Comparison of ENCODE assay signal across 8 cellular contexts in genomic region chr1:211328866-211329265, GRCh38. TPM values are rescaled to one million over a fixed set of nuclear protein-coding genes. Genes with fewer than 3 reads are reported as not detected.
A peak's percentile ranks its signal among the peaks of the same experiment; 100 is the strongest.
DNase-seq lines count a peak whose midpoint lies in the region; ATAC-seq and TF ChIP-seq lines count a peak whose summit lies in the region.

No MANE protein-coding gene starts in this region.

- TF ChIP-seq POLR2A in esophagus squamous epithelium (IDR thresholded peaks at IDR 0.05) (no peak), stomach (IDR thresholded peaks at IDR 0.05) (no peak)

- intact Hi-C loops in activated naive CD4-positive, alpha-beta T cell treated with anti-CD3 and anti-CD28 coated beads for 36 hours (cut with micrococcal nuclease), result loop anchor here (5.0 to 10.0 kb wide), 2 partner anchors 348 to 606 kb away; partner anchors contain the start of gene NEK2
- intact Hi-C loops in esophagus squamous epithelium (cut with DNase I) (loop anchor here (10.0 kb wide), 2 partner anchors 146 to 326 kb away; no protein-coding TSS in a partner anchor), stomach (cut with DNase I; ENCODE audit: low total_unique reads) (loop anchor here (10.0 kb wide), 1 partner anchor 146 kb away; no protein-coding TSS in a partner anchor)

- H3K27ac ChIP-seq in esophagus squamous epithelium (peak overlapping the region in 3 of 4 donors; percentile 87 to 90 (median 88)), stomach (peak overlapping the region in 4 of 5 donors; percentile 4 to 93 (median 88))

- H3K27ac Mint-ChIP-seq in activated naive CD4-positive, alpha-beta T cell treated with anti-CD3 and anti-CD28 coated beads for 36 hours, result peak overlapping the region; percentile 67
- H3K27ac Mint-ChIP-seq in T-helper 2 cell treated with Interferon-gamma antibody and Interleukin-4, amounts not matched to agents 5 μg/mL and 100 μg/mL, for 36 hours, result peak overlapping the region; percentile 93

- H3K27me3 ChIP-seq in esophagus squamous epithelium (no peaks in the 10 kb centered on the region), stomach (no peaks in the 10 kb centered on the region)

- H3K36me3 Mint-ChIP-seq in activated naive CD4-positive, alpha-beta T cell treated with anti-CD3 and anti-CD28 coated beads for 36 hours (ENCODE audit: low read depth), result no peaks in the 10 kb centered on the region
- H3K36me3 Mint-ChIP-seq in T-helper 2 cell treated with Interferon-gamma antibody and Interleukin-4, amounts not matched to agents 5 μg/mL and 100 μg/mL, for 36 hours (ENCODE audit: low read depth), result peaks cover 30% of the 10 kb centered on the region

- no peaks in the 10 kb centered on the region for H3K27me3 Mint-ChIP-seq in activated naive CD4-positive, alpha-beta T cell treated with anti-CD3 and anti-CD28 coated beads for 36 hours (ENCODE audit: low read depth)
- H3K27me3 Mint-ChIP-seq in T-helper 2 cell treated with Interferon-gamma antibody and Interleukin-4, amounts not matched to agents 5 μg/mL and 100 μg/mL, for 36 hours (ENCODE audit: low read depth), result no peaks in the 10 kb centered on the region

- CTCF ChIA-PET in activated naive CD4-positive, alpha-beta T cell treated with anti-CD3 and anti-CD28 coated beads for 36 hours (lab: Charles Lee), result interaction anchor here (0.6 to 3.0 kb wide), 7 partner anchors 12 to 186 kb away, joined by 4 to 19 read pairs (median 4); no protein-coding TSS in a partner anchor

- 73 to 79% methylated on average over 3 to 4 of the region's 4 CpGs for WGBS in esophagus squamous epithelium, 2 donors
- WGBS in stomach, 5 donors, result 61 to 77% (median 72%) methylated on average over 4 of the region's 4 CpGs

- peak overlapping the region; percentile 86 for H3K4me3 Mint-ChIP-seq in activated naive CD4-positive, alpha-beta T cell treated with anti-CD3 and anti-CD28 coated beads for 36 hours
- peak overlapping the region; percentile 93 for H3K4me3 Mint-ChIP-seq in T-helper 2 cell treated with Interferon-gamma antibody and Interleukin-4, amounts not matched to agents 5 μg/mL and 100 μg/mL, for 36 hours

- H3K4me1 Mint-ChIP-seq in activated naive CD4-positive, alpha-beta T cell treated with anti-CD3 and anti-CD28 coated beads for 36 hours (ENCODE audit: low read depth), result peaks cover 76% of the 10 kb centered on the region
- peaks cover 73% of the 10 kb centered on the region for H3K4me1 Mint-ChIP-seq in T-helper 2 cell treated with Interferon-gamma antibody and Interleukin-4, amounts not matched to agents 5 μg/mL and 100 μg/mL, for 36 hours (ENCODE audit: low read depth)

- TF ChIP-seq CTCF in esophagus squamous epithelium (IDR thresholded peaks at IDR 0.05) (no peak), stomach (IDR thresholded peaks at IDR 0.05) (no peak)

- no peaks in the 10 kb centered on the region for H3K9me3 Mint-ChIP-seq in activated naive CD4-positive, alpha-beta T cell treated with anti-CD3 and anti-CD28 coated beads for 36 hours
- no peaks in the 10 kb centered on the region for H3K9me3 Mint-ChIP-seq in T-helper 2 cell treated with Interferon-gamma antibody and Interleukin-4, amounts not matched to agents 5 μg/mL and 100 μg/mL, for 36 hours

- H3K36me3 ChIP-seq in esophagus squamous epithelium (no peaks in the 10 kb centered on the region), stomach (no peaks in the 10 kb centered on the region)

- no peak for TF ChIP-seq EP300 in stomach (IDR thresholded peaks at IDR 0.05)

- H3K9me3 ChIP-seq in esophagus squamous epithelium (no peaks in the 10 kb centered on the region), stomach (no peaks in the 10 kb centered on the region)

- H3K4me3 ChIP-seq in esophagus squamous epithelium (peak overlapping the region in 2 of 4 donors; percentile 84 to 85), stomach (peak overlapping the region in 3 of 4 donors; percentile 11 to 86 (median 80))

- no peak for DNase-seq in activated naive CD4-positive, alpha-beta T cell treated with anti-CD3 and anti-CD28 coated beads for 36 hours
- no peak for DNase-seq in activated naive CD4-positive, alpha-beta T cell treated with Interleukin-2 at 50 U/mL for 16 hours
- DNase-seq in T-helper 2 cell treated with Interferon-gamma antibody and Interleukin-4, amounts not matched to agents 5 μg/mL and 100 μg/mL, for 36 hours (ENCODE audit: low spot score), result no peak
- no peak for DNase-seq in esophagus squamous epithelium (lab: John Stamatoyannopoulos, UW)
- no peak for DNase-seq in stomach
- DNase-seq in NCI-H1417 (lab: John Stamatoyannopoulos, UW), result no peak
- DNase-seq in GOT3 (lab: John Stamatoyannopoulos, UW), result no peak

- ATAC-seq in GM18909 (IDR thresholded peaks at IDR 0.05; ENCODE audit: poor library complexity, unreplicated experiment), result no peak

- H3K4me1 ChIP-seq in esophagus squamous epithelium, result peaks cover 17 to 74% (median 35%) of the 10 kb centered on the region in 3 donors
- H3K4me1 ChIP-seq in stomach, result peaks cover 58 to 78% (median 72%) of the 10 kb centered on the region in 4 donors

RNA-seq across cellular contexts. Expression of gene TRAF5, which starts 2.2 kb away (rescaled TPM):
- 10 to 100 TPM; 16.1 to 18.8 TPM for total RNA-seq in activated naive CD4-positive, alpha-beta T cell treated with anti-CD3 and anti-CD28 coated beads for 36 hours
- total RNA-seq in esophagus squamous epithelium (1 to 10 TPM; 2.7 to 9.2 (median 4.0) TPM), stomach (10 to 100 TPM; 14.8 to 50.7 (median 22.6) TPM)
- polyA plus RNA-seq in stomach, result 1 to 10 TPM; 4.3 to 9.9 (median 4.3) TPM
